Comparison of ENCODE assay signal across 8 cellular contexts in genomic region chr7:81499262-81500116, GRCh38.
DNase-seq lines count a peak whose midpoint lies in the region; ATAC-seq, FAIRE-seq and TF ChIP-seq lines count a peak whose summit lies in the region.

No MANE protein-coding gene starts in this region.

- H3K27me3 ChIP-seq in bronchial epithelial cell (ENCODE audit: control insufficient read depth, insufficient read depth, low read length) (no peaks in the 10 kb centered on the region), uterus (no peaks in the 10 kb centered on the region)

- H3K27ac ChIP-seq in uterus = peak overlapping the region; percentile 63 to 69

- POLR2A ChIA-PET in activated CD4-positive, alpha-beta T cell treated with anti-CD3 and anti-CD28 coated beads for 36 hours (lab: Charles Lee) = no interaction called here

- CTCF ChIA-PET in activated CD4-positive, alpha-beta T cell treated with anti-CD3 and anti-CD28 coated beads for 36 hours (lab: Charles Lee) = interaction anchor here (0.6 to 0.9 kb wide), 2 partner anchors 8 to 16 kb away, joined by 3 to 4 read pairs; no protein-coding TSS in a partner anchor

- no peak overlapping the region for H3K4me3 Mint-ChIP-seq in activated CD4-positive, alpha-beta T cell treated with anti-CD3 and anti-CD28 coated beads for 36 hours

- no peak overlapping the region for H3K4me3 ChIP-seq in bronchial epithelial cell (ENCODE audit: low read depth, low read length)
- H3K4me3 ChIP-seq in uterus = no peak overlapping the region

- no peak for FAIRE-seq in bronchial epithelial cell (lab: Jason Lieb, UNC)

- no peaks in the 10 kb centered on the region for H3K9me3 ChIP-seq in uterus

- ATAC-seq in GM19324 (IDR thresholded peaks at IDR 0.05; ENCODE audit: low FRiP score, unreplicated experiment) = peak; percentile 84
- ATAC-seq in activated CD4-positive, alpha-beta T cell treated with anti-CD3 and anti-CD28 coated beads for 36 hours = no peak

- H3K36me3 Mint-ChIP-seq in activated CD4-positive, alpha-beta T cell treated with anti-CD3 and anti-CD28 coated beads for 36 hours (ENCODE audit: low read depth) = no peaks in the 10 kb centered on the region

- H3K27me3 Mint-ChIP-seq in activated CD4-positive, alpha-beta T cell treated with anti-CD3 and anti-CD28 coated beads for 36 hours = no peaks in the 10 kb centered on the region

- TF ChIP-seq CTCF in bronchial epithelial cell (IDR thresholded peaks at IDR 0.05; ENCODE audit: insufficient read depth, low read length, severe bottlenecking) = peak; percentile 56
- TF ChIP-seq CTCF in uterus (IDR thresholded peaks at IDR 0.05) = peak; percentile 52 to 82 (median 69)

- TF ChIP-seq POLR2A in uterus (IDR thresholded peaks at IDR 0.05) = no peak

- H3K9me3 Mint-ChIP-seq in activated CD4-positive, alpha-beta T cell treated with anti-CD3 and anti-CD28 coated beads for 36 hours (ENCODE audit: low read depth) = no peaks in the 10 kb centered on the region

- DNase-seq in CD1c-positive myeloid dendritic cell (ENCODE audit: extremely low spot score) (peak; percentile 69), HS-5 (ENCODE audit: low read depth) (peak; percentile 35), NCI-H774 (lab: John Stamatoyannopoulos, UW) (peak; percentile 59), bronchial epithelial cell (ENCODE audit: low read depth) (peak; percentile 77), left kidney (ENCODE audit: low read depth, low spot score) (peak; percentile 85), uterus (peak in 1 of 2 donors; percentile 52)
- DNase-seq in activated CD4-positive, alpha-beta T cell treated with anti-CD3 and anti-CD28 coated beads for 36 hours = no peak

- intact Hi-C loops in uterus (cut with DNase I; ENCODE audit: low total_unique reads) = no loop called here
- intact Hi-C loops in activated CD4-positive, alpha-beta T cell treated with anti-CD3 and anti-CD28 coated beads for 36 hours (cut with DNase I, micrococcal nuclease) = loop anchor here (1.0 to 5.0 kb wide), 4 partner anchors 457 to 1073 kb away; no protein-coding TSS in a partner anchor

- H3K36me3 ChIP-seq in bronchial epithelial cell (ENCODE audit: control insufficient read depth, insufficient read depth, low read length) (no peaks in the 10 kb centered on the region), uterus (no peaks in the 10 kb centered on the region)

- H3K4me1 ChIP-seq in uterus = peaks cover 0 to 5% of the 10 kb centered on the region in 2 donors

- no peak overlapping the region for H3K27ac Mint-ChIP-seq in activated CD4-positive, alpha-beta T cell treated with anti-CD3 and anti-CD28 coated beads for 36 hours

- H3K4me1 Mint-ChIP-seq in activated CD4-positive, alpha-beta T cell treated with anti-CD3 and anti-CD28 coated beads for 36 hours = no peaks in the 10 kb centered on the region
